In the genomic region with DNA sequence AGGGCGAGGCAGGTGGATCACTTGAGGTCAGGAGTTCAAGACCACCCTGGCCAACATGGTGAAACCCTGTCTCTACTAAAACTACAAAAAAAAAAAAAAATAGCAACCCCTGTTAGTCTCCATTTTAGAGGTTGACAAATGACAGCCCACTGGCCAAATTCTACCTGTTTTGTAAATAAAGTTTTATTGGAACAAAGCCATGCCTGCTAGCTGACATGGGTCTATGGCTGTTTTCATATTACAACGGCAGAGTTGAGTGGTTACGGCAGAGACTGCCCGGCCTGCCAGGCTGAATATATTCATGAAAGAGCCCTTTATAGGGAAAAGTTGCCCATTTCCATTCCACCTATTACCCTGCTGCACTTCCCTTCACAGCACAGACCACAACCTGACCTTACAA, we compare ENCODE assay signal across 7 cellular contexts.
"Had no signal": no experiment of that assay in that cellular context is flagged by ENCODE, and none has a peak within 500 bp of the region (broad histone marks: within the 10 kb centered on the region; RNA-seq: fewer than 3 reads in every experiment).

No MANE protein-coding gene starts in this region.

- FAIRE-seq: G401.6, GM12891, GM12892, GM18507, GM19239 had no signal

- DNase-seq: GDM1, GF-D8 had no signal
